In the genomic region with DNA sequence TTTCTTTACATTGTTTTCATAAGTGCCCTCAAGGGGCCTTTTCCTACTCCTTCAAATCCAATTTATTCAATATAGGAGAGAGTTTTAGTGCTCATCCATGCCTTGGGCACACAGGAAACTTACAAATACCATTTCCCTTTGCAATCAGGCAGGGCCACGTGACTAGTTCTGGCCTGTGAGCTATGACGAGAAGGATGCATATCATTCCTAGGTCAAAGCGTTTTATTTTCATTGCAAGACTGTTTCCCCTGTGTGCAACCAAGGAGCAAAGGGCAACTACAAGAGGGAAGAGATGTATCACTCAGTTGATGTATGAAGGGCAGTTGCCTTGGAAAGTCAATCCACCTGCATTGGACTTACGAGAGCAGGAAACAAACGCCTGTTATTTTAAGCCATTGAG, we compare ENCODE assay signal across 27 cellular contexts. TPM values are rescaled to one million over a fixed set of nuclear protein-coding genes. Genes with fewer than 3 reads are reported as not detected.
DNase-seq lines count a peak whose midpoint lies in the region; ATAC-seq and TF ChIP-seq lines count a peak whose summit lies in the region.
"Had no signal": no experiment of that assay in that cellular context is flagged by ENCODE, and none has a peak within 500 bp of the region (broad histone marks: within the 10 kb centered on the region; RNA-seq: fewer than 3 reads in every experiment).

No MANE protein-coding gene starts in this region.

- H3K27ac Mint-ChIP-seq in natural killer cell, result no peak overlapping the region
- no peak overlapping the region for H3K27ac Mint-ChIP-seq in natural killer cell treated with Interleukin-12 subunit alpha and Interleukin-12 subunit beta and Interleukin-15 and Interleukin-18, amount 100 ng/mL, for 72 hours
- no peak overlapping the region for H3K27ac Mint-ChIP-seq in stimulated activated naive B cell treated with anti-CD40 and anti-IgM and Interleukin-4, amounts not matched to agents 10 μg/mL and 1 μg/mL and 100 μg/mL, for 72 hours
- H3K27ac Mint-ChIP-seq: activated CD8-positive, alpha-beta T cell treated with anti-CD3 and anti-CD28 coated beads, Interleukin-2, amount 10 ng/mL, durations not matched to agents 7 days and 5 days; effector memory CD8-positive, alpha-beta T cell; immature natural killer cell; progenitor cell of endocrine pancreas had no signal

- TF ChIP-seq CTCF in natural killer cell (IDR thresholded peaks at IDR 0.05), result no peak
- no peak for TF ChIP-seq CTCF in brain microvascular endothelial cell (IDR thresholded peaks at IDR 0.05; ENCODE audit: low read depth, low read length, missing control alignments)

- intact Hi-C loops in natural killer cell (cut with micrococcal nuclease), result no loop called here
- intact Hi-C loops in left colon (cut with DNase I, micrococcal nuclease), result no loop called here

- no peaks in the 10 kb centered on the region for H3K36me3 Mint-ChIP-seq in natural killer cell
- peaks cover 6% of the 10 kb centered on the region for H3K36me3 Mint-ChIP-seq in natural killer cell treated with Interleukin-12 subunit alpha and Interleukin-12 subunit beta and Interleukin-15 and Interleukin-18, amount 100 ng/mL, for 72 hours
- H3K36me3 Mint-ChIP-seq in stimulated activated naive B cell treated with anti-CD40 and anti-IgM and Interleukin-4, amounts not matched to agents 10 μg/mL and 1 μg/mL and 100 μg/mL, for 72 hours, result peaks cover 0 to 2% of the 10 kb centered on the region in 2 donors
- H3K36me3 Mint-ChIP-seq: IgD-negative memory B cell had no signal

- peak overlapping the region; percentile 47 for H3K4me3 Mint-ChIP-seq in natural killer cell
- no peak overlapping the region for H3K4me3 Mint-ChIP-seq in natural killer cell treated with Interleukin-12 subunit alpha and Interleukin-12 subunit beta and Interleukin-15 and Interleukin-18, amount 100 ng/mL, for 72 hours
- H3K4me3 Mint-ChIP-seq in stimulated activated naive B cell treated with anti-CD40 and anti-IgM and Interleukin-4, amounts not matched to agents 10 μg/mL and 1 μg/mL and 100 μg/mL, for 72 hours, result no peak overlapping the region
- H3K4me3 Mint-ChIP-seq: activated CD8-positive, alpha-beta T cell treated with anti-CD3 and anti-CD28 coated beads, Interleukin-2, amount 10 ng/mL, durations not matched to agents 7 days and 5 days; effector memory CD8-positive, alpha-beta T cell had no signal

- no peak overlapping the region for H3K4me3 ChIP-seq in brain microvascular endothelial cell (ENCODE audit: low read depth, low read length)
- H3K4me3 ChIP-seq: esophagus squamous epithelium, mucosa of descending colon, transverse colon had no signal

- no peaks in the 10 kb centered on the region for H3K36me3 ChIP-seq in brain microvascular endothelial cell (replicated peaks)
- H3K36me3 ChIP-seq: esophagus squamous epithelium, transverse colon had no signal

- peaks cover 3 to 14% of the 10 kb centered on the region in 2 donors for H3K27me3 Mint-ChIP-seq in natural killer cell (ENCODE audit: low read depth in 2 of 2)
- H3K27me3 Mint-ChIP-seq in natural killer cell treated with Interleukin-12 subunit alpha and Interleukin-12 subunit beta and Interleukin-15 and Interleukin-18, amount 100 ng/mL, for 72 hours, result peaks cover 0 to 6% of the 10 kb centered on the region in 2 donors
- peaks cover 0 to 8% of the 10 kb centered on the region in 2 donors for H3K27me3 Mint-ChIP-seq in stimulated activated naive B cell treated with anti-CD40 and anti-IgM and Interleukin-4, amounts not matched to agents 10 μg/mL and 1 μg/mL and 100 μg/mL, for 72 hours

- H3K4me1 Mint-ChIP-seq in natural killer cell, result peaks cover 24 to 32% of the 10 kb centered on the region in 2 donors
- peaks cover 18 to 24% of the 10 kb centered on the region in 2 donors for H3K4me1 Mint-ChIP-seq in natural killer cell treated with Interleukin-12 subunit alpha and Interleukin-12 subunit beta and Interleukin-15 and Interleukin-18, amount 100 ng/mL, for 72 hours (ENCODE audit: low read depth in 2 of 2)
- peaks cover 8 to 21% of the 10 kb centered on the region in 2 donors for H3K4me1 Mint-ChIP-seq in stimulated activated naive B cell treated with anti-CD40 and anti-IgM and Interleukin-4, amounts not matched to agents 10 μg/mL and 1 μg/mL and 100 μg/mL, for 72 hours

- no peaks in the 10 kb centered on the region for H3K9me3 Mint-ChIP-seq in natural killer cell
- H3K9me3 Mint-ChIP-seq in natural killer cell treated with Interleukin-12 subunit alpha and Interleukin-12 subunit beta and Interleukin-15 and Interleukin-18, amount 100 ng/mL, for 72 hours, result no peaks in the 10 kb centered on the region
- peaks cover 3 to 4% of the 10 kb centered on the region in 2 donors for H3K9me3 Mint-ChIP-seq in stimulated activated naive B cell treated with anti-CD40 and anti-IgM and Interleukin-4, amounts not matched to agents 10 μg/mL and 1 μg/mL and 100 μg/mL, for 72 hours
- H3K9me3 Mint-ChIP-seq: effector memory CD8-positive, alpha-beta T cell; immature natural killer cell had no signal

- in situ Hi-C loops in brain microvascular endothelial cell (cut with HindIII; ENCODE audit: low pct_ligation_motif_present, low sequenced_read_pairs), result no loop called here

- no peaks in the 10 kb centered on the region for H3K27me3 ChIP-seq in brain microvascular endothelial cell (replicated peaks)
- H3K27me3 ChIP-seq: esophagus squamous epithelium, transverse colon had no signal

- DNase-seq in natural killer cell (no peak), brain microvascular endothelial cell (peak; percentile 34), left colon (no peak), NCI-H446 (lab: John Stamatoyannopoulos, UW) (no peak), DMS153 (lab: John Stamatoyannopoulos, UW) (no peak)
- DNase-seq in natural killer cell treated with Interleukin-12 subunit alpha and Interleukin-12 subunit beta and Interleukin-15 and Interleukin-18, amount 100 ng/mL, for 72 hours (ENCODE audit: low spot score), result no peak
- no peak for DNase-seq in stimulated activated naive B cell treated with anti-CD40 and anti-IgM and Interleukin-4, amounts not matched to agents 10 μg/mL and 1 μg/mL and 100 μg/mL, for 72 hours
- DNase-seq: activated CD4-positive, CD25-positive, alpha-beta regulatory T cell treated with anti-CD3 and anti-CD28 coated beads, Interleukin-2, amount 50 U/mL, for 72 hours; activated CD8-positive, alpha-beta T cell treated with anti-CD3 and anti-CD28 coated beads, Interleukin-2, amount 10 ng/mL, durations not matched to agents 7 days and 5 days; activated effector memory CD4-positive, alpha-beta T cell treated with anti-CD3 and anti-CD28 coated beads, Interleukin-2, amount 50 U/mL, for 16 hours; activated T-cell treated with anti-CD3 and anti-CD28 coated beads for 4 hours; C1 segment of cervical spinal cord; Calu3; effector memory CD8-positive, alpha-beta T cell; esophagus squamous epithelium; hippocampal formation; immature natural killer cell; mucosa of descending colon; NCI-H1105 treated with DMSO at 0.1 percent for 48 hours; NCI-H2029; NCI-H446 treated with DMSO at 0.1 percent for 48 hours; T-helper 1 cell; transverse colon had no signal

- H3K27ac ChIP-seq in brain microvascular endothelial cell, result no peak overlapping the region
- H3K27ac ChIP-seq: esophagus squamous epithelium, transverse colon had no signal

- no peak for ATAC-seq in natural killer cell
- no peak for ATAC-seq in natural killer cell treated with Interleukin-12 subunit alpha and Interleukin-12 subunit beta and Interleukin-15 and Interleukin-18, amount 100 ng/mL, for 72 hours
- ATAC-seq in left colon, result peak; percentile 19
- no peak for ATAC-seq in stimulated activated naive B cell treated with anti-CD40 and anti-IgM and Interleukin-4, amounts not matched to agents 10 μg/mL and 1 μg/mL and 100 μg/mL, for 72 hours (replicated peaks)
- no peak for ATAC-seq in HG02970 (IDR thresholded peaks at IDR 0.05; ENCODE audit: low FRiP score, unreplicated experiment)
- ATAC-seq: activated CD8-positive, alpha-beta T cell treated with anti-CD3 and anti-CD28 coated beads, Interleukin-2, amount 10 ng/mL, durations not matched to agents 7 days and 5 days; effector memory CD8-positive, alpha-beta T cell; HCT116; mucosa of descending colon had no signal

RNA-seq across cellular contexts. Expression of gene TRAF6, which starts 1.9 kb away (rescaled TPM):
- total RNA-seq in natural killer cell (10 to 100 TPM; 37.9 to 43.3 (median 40.2) TPM), left colon (10 to 100 TPM; 11.7 to 15.1 TPM)
- total RNA-seq in natural killer cell treated with Interleukin-12 subunit alpha and Interleukin-12 subunit beta and Interleukin-15 and Interleukin-18, amount 100 ng/mL, for 72 hours, result 10 to 100 TPM; 15.3 to 25.3 TPM

RNA-seq across cellular contexts. Expression of gene RAG1, which starts 55.8 kb away (rescaled TPM):
- 1 to 10 TPM in 2 of 3 donors, under 1 TPM in 1; 0.96 to 2.1 (median 1.4) TPM for total RNA-seq in natural killer cell
- total RNA-seq in natural killer cell treated with Interleukin-12 subunit alpha and Interleukin-12 subunit beta and Interleukin-15 and Interleukin-18, amount 100 ng/mL, for 72 hours, result under 1 TPM; 0.25 to 0.55 TPM
- total RNA-seq in left colon, result 1 to 10 TPM; 1.2 to 2.5 TPM
